8 cellular contexts compared by ENCODE assay signal in the genomic region with DNA sequence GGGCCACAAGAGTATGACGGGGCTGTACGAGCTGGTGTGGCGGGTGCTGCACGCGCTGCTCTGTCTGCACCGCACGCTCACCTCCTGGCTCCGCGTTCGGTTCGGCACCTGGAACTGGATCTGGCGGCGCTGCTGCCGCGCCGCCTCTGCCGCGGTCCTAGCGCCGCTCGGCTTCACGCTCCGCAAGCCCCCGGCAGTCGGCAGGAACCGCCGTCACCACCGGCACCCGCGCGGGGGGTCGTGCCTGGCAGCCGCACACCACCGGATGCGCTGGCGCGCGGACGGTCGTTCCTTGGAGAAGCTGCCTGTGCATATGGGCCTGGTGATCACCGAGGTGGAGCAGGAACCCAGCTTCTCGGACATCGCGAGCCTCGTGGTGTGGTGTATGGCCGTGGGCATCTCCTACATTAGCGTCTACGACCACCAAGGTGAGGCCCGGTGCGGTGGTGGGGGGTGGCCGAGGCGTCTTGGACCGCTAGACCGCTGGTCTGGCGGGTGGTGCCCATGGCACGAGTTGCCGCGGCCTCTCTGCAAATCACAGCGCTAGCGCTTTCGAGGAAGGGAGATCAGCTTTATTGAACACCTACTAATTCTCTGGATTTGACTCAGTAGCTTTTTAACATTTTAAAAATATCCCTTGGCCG. TPM values are rescaled to one million over a fixed set of nuclear protein-coding genes. Genes with fewer than 3 reads are reported as not detected.
DNase-seq lines count a peak whose midpoint lies in the region; ATAC-seq and TF ChIP-seq lines count a peak whose summit lies in the region.
"Not testable (repeated sequence)": the region's sequence is repeated elsewhere in the genome, so short reads cannot be mapped to it uniquely, and the experiment has no call there.

No MANE protein-coding gene starts in this region.

- WGBS in H9 (ENCODE audit: extremely low coverage, insufficient read length, low lambda C conversion rate): no CpG with 5 or more reads among the region's 62 CpGs
- 0 to 1% methylated on average over 14 to 15 of the region's 62 CpGs for WGBS in tibial nerve, 2 donors

- H3K27ac Mint-ChIP-seq in H9 (peak overlapping the region in 2 of 3 experiments; percentile 97; a peak in 4 of 7 replicates), MCF 10A (ENCODE audit: low read depth, unreplicated experiment) (peak overlapping the region; percentile 82), neural crest cell (ENCODE audit: unreplicated experiment) (peak overlapping the region; percentile 54)

- not testable (repeated sequence) for H2AFZ ChIP-seq in H9 (ENCODE audit: low read length)

- not testable (repeated sequence) for H3K56ac ChIP-seq in H9 (ENCODE audit: insufficient read length, low read depth, low read length)

- peaks cover 6 to 11% (median 7%) of the 10 kb centered on the region in 3 experiments for H3K36me3 Mint-ChIP-seq in H9 (ENCODE audit: insufficient read depth in 1 of 3, low read depth in 3 of 3)
- H3K36me3 Mint-ChIP-seq in MCF 10A (ENCODE audit: insufficient read depth, unreplicated experiment): peaks cover 17% of the 10 kb centered on the region
- H3K36me3 Mint-ChIP-seq in neural crest cell (ENCODE audit: low read depth): not testable (repeated sequence)

- not testable (repeated sequence) for H3K36me3 ChIP-seq in tibial nerve

- H3K4ac ChIP-seq in H9 (ENCODE audit: low read depth, low read length): not testable (repeated sequence)

- H3K4me3 ChIP-seq in tibial nerve: peak overlapping the region; percentile 66 to 76 (median 70)

- POLR2A ChIA-PET in MCF 10A (lab: Yijun Ruan, JAX): interaction anchor here (0.9 to 1.9 kb wide), 3 partner anchors 74 to 1584 kb away, joined by 3 to 8 read pairs (median 3); a partner anchor contains a TSS

- H4K8ac ChIP-seq in H9 (replicated peaks; ENCODE audit: insufficient read length, low read depth, low read length): not testable (repeated sequence)

- CTCF ChIA-PET in MCF 10A (lab: Yijun Ruan, JAX): interaction anchor here (1.2 kb wide), 1 partner anchor 25 kb away, joined by 3 read pairs; no protein-coding TSS in a partner anchor

- H3K4me3 Mint-ChIP-seq in H9 (peak overlapping the region; percentile 85 to 89), MCF 10A (ENCODE audit: unreplicated experiment) (peak overlapping the region; percentile 93), neural crest cell (peak overlapping the region; percentile 98)

- H2AK5ac ChIP-seq in H9 (ENCODE audit: insufficient read length, low read length): not testable (repeated sequence)

- not testable (repeated sequence) for H2BK5ac ChIP-seq in H9 (ENCODE audit: insufficient read length, low read length)

- H3K14ac ChIP-seq in H9 (ENCODE audit: insufficient read depth, low read length): not testable (repeated sequence)

- peak overlapping the region; percentile 52 for H3K18ac ChIP-seq in H9 (ENCODE audit: insufficient read length, low read depth, low read length)

- not testable (repeated sequence) for H3K23ac ChIP-seq in H9 (ENCODE audit: insufficient read length, low read depth, low read length)

- not testable (repeated sequence) for H3K27me3 ChIP-seq in H9 (ENCODE audit: insufficient read depth, low read length); tibial nerve

- not testable (repeated sequence) for H3K4me1 ChIP-seq in H9 (ENCODE audit: insufficient read depth, low read length)
- peaks cover 0 to 63% (median 23%) of the 10 kb centered on the region in 4 donors for H3K4me1 ChIP-seq in tibial nerve

- ATAC-seq in GM18498 (IDR thresholded peaks at IDR 0.05; ENCODE audit: unreplicated experiment) (peak; percentile 31), HG03565 (IDR thresholded peaks at IDR 0.05; ENCODE audit: unreplicated experiment) (peak; percentile 13), left ventricle myocardium superior (peak; percentile 78)

- H2BK20ac ChIP-seq in H9 (ENCODE audit: low read depth, low read length, poor library complexity, severe bottlenecking): not testable (repeated sequence)

- not testable (repeated sequence) for H4K5ac ChIP-seq in H9 (ENCODE audit: insufficient read length, low read depth, low read length)

- H3T11ph ChIP-seq in H9 (ENCODE audit: low read length): not testable (repeated sequence)

- intact Hi-C loops in MCF 10A (cut with micrococcal nuclease): loop anchor here (5.0 to 10.0 kb wide), 2 partner anchors 73 to 231 kb away; a partner anchor contains a TSS
- intact Hi-C loops in left ventricle myocardium superior (cut with micrococcal nuclease): not testable (repeated sequence)

- not testable (repeated sequence) for TF ChIP-seq CTCF in H9 (conservative IDR thresholded peaks at IDR 0.05); VCaP (conservative IDR thresholded peaks at IDR 0.05); MCF 10A (IDR thresholded peaks at IDR 0.05; ENCODE audit: unreplicated experiment); neural crest cell (conservative IDR thresholded peaks at IDR 0.05); tibial nerve (IDR thresholded peaks at IDR 0.05)

- not testable (repeated sequence) for H3K9me3 ChIP-seq in H9 (ENCODE audit: control insufficient read depth, low read depth, low read length); tibial nerve

- TF ChIP-seq EP300 in tibial nerve (IDR thresholded peaks at IDR 0.05): not testable (repeated sequence)

- H3K27ac ChIP-seq in H9 (ENCODE audit: insufficient read length, low read depth, low read length): not testable (repeated sequence)
- H3K27ac ChIP-seq in VCaP: peak overlapping the region; percentile 54; the same call in 1 of the 2 replicates
- peak overlapping the region; percentile 50 to 81 (median 74) for H3K27ac ChIP-seq in tibial nerve

- H3K9ac ChIP-seq in H9 (ENCODE audit: extremely low read depth, insufficient read length, low read length): peak overlapping the region; percentile 70

- H3K79me1 ChIP-seq in H9 (ENCODE audit: insufficient read depth, low read depth, low read length, poor library complexity, severe bottlenecking): not testable (repeated sequence)

- H2BK15ac ChIP-seq in H9 (ENCODE audit: low read depth, low read length): not testable (repeated sequence)

- not testable (repeated sequence) for H3K9me3 Mint-ChIP-seq in H9; MCF 10A (ENCODE audit: unreplicated experiment); neural crest cell

- not testable (repeated sequence) for H3K23me2 ChIP-seq in H9 (ENCODE audit: insufficient read length, low read depth, low read length, poor library complexity, severe bottlenecking)

- not testable (repeated sequence) for H3K27me3 Mint-ChIP-seq in H9 (ENCODE audit: low read depth); MCF 10A (ENCODE audit: insufficient read depth, unreplicated experiment); neural crest cell (ENCODE audit: low read depth)

- not testable (repeated sequence) for TF ChIP-seq POLR2A in tibial nerve (IDR thresholded peaks at IDR 0.05)

- H3K4me1 Mint-ChIP-seq in H9: peaks cover 27 to 28% of the 10 kb centered on the region in 2 experiments
- H3K4me1 Mint-ChIP-seq in MCF 10A (ENCODE audit: insufficient read depth, unreplicated experiment): peaks cover 46% of the 10 kb centered on the region
- peaks cover 38% of the 10 kb centered on the region for H3K4me1 Mint-ChIP-seq in neural crest cell

- H4K91ac ChIP-seq in H9 (ENCODE audit: insufficient read length, low read depth, low read length): not testable (repeated sequence)

- H2BK120ac ChIP-seq in H9 (ENCODE audit: low read depth, low read length, poor library complexity, severe bottlenecking): not testable (repeated sequence)

- not testable (repeated sequence) for H2BK12ac ChIP-seq in H9 (ENCODE audit: insufficient read length, low read depth, low read length)

- not testable (repeated sequence) for H4K20me1 ChIP-seq in H9 (ENCODE audit: control insufficient read depth, insufficient read depth, insufficient read length)

- H3K79me2 ChIP-seq in H9 (ENCODE audit: insufficient read depth, low read length): peaks cover 36% of the 10 kb centered on the region; the same call in 1 of the 2 replicates

- H3K4me2 ChIP-seq in H9 (ENCODE audit: insufficient read depth, insufficient read length, low read length): peak overlapping the region; percentile 93

- not testable (repeated sequence) for BruUV-seq in MCF 10A (replicated peaks; lab: Mats Ljungman, UMichigan)

- not testable (repeated sequence) for DNase-seq in H9; left ventricle myocardium superior; tibial nerve (ENCODE audit: low spot score in 2 of 2)
- DNase-seq in MCF 10A (ENCODE audit: unreplicated experiment): peak; percentile 5
- peak; percentile 21 for DNase-seq in neural crest cell (ENCODE audit: low read depth, low spot score)

RNA-seq across cellular contexts. Expression of a gene that starts 0.5 kb away (rescaled TPM):
- 55.8 and 56.9 TPM in 2 replicates for total RNA-seq in H9 (2021)
- total RNA-seq in MCF 10A (2022): 54.7 and 59.4 TPM in 2 replicates
- 14.4 TPM for total RNA-seq in left ventricle myocardium superior
- total RNA-seq in neural crest cell: 33.7 and 35.7 TPM in 2 replicates
- total RNA-seq in tibial nerve: 10 to 100 TPM; 14.1 to 23.7 (median 20.2) TPM

Comparison
In these comparisons a context has a peak if more than half of its experiments do, and no peak if none do; other contexts are left out.
1. ATAC-seq: peak in every context shown above with its lines; median percentile 78 in left ventricle myocardium superior; 31 in GM18498; 13 in HG03565.